Comparison of ENCODE assay signal across 20 cellular contexts in the genomic region with DNA sequence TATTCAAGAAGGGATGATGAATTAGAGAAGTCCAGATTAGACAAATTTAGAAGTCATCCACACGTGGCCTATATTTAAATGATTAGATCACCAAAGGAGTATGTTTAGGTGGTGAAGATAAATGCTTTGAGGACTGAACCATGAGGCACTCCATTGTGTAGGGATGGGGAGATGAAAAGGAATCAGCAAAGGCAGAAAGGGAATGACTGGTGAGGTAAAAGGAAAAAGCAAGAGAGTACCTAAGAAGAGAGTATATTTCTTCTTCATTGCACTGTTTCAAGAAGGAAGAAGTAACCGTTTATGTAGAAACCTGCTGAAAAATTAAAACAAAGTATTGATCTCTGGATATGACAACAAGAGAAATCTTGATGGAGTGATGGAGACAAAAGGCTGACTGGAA.
"Had no signal": no experiment of that assay in that cellular context is flagged by ENCODE, and none has a peak within 500 bp of the region (broad histone marks: within the 10 kb centered on the region; RNA-seq: fewer than 3 reads in every experiment).

No MANE protein-coding gene starts in this region.

- H3K9me3 Mint-ChIP-seq: activated CD4-positive, alpha-beta T cell treated with anti-CD3 and anti-CD28 coated beads, Interleukin-2, amount 10 ng/mL, durations not matched to agents 24 days and 14 days; activated naive CD4-positive, alpha-beta T cell treated with anti-CD3 and anti-CD28 coated beads, Interleukin-2, amount 50 U/mL, for 72 hours; neural crest cell had no signal

- H3K4me3 ChIP-seq: heart right ventricle, SJSA1, smooth muscle cell, upper lobe of left lung had no signal

- H3K27ac ChIP-seq: heart right ventricle, SJSA1, upper lobe of left lung had no signal

- H3K4me1 Mint-ChIP-seq: activated CD4-positive, alpha-beta T cell treated with anti-CD3 and anti-CD28 coated beads, Interleukin-2, amount 10 ng/mL, durations not matched to agents 24 days and 14 days; neural crest cell had no signal

- H3K36me3 ChIP-seq: SJSA1 had no signal

- H3K9me3 ChIP-seq: heart right ventricle, SJSA1, upper lobe of left lung had no signal

- DNase-seq: activated CD4-positive, alpha-beta T cell treated with anti-CD3 and anti-CD28 coated beads, Interleukin-2, amount 10 ng/mL, durations not matched to agents 24 days and 14 days; activated gamma-delta T cell; amygdala; effector CD4-positive, alpha-beta T cell; heart right ventricle; islet precursor cell; left cardiac atrium; mesenchymal stem cell; occipital lobe; posterior cingulate gyrus; stimulated activated CD4-positive, alpha-beta T cell treated with anti-CD3 and anti-CD28 coated beads, Interleukin-15, amount 100 ng/mL, for 24 hours; stimulated activated naive CD4-positive, alpha-beta T cell; T1000; upper lobe of left lung had no signal

- H3K4me1 ChIP-seq: heart right ventricle, SJSA1, upper lobe of left lung had no signal

- ATAC-seq: activated CD4-positive, CD25-positive, alpha-beta regulatory T cell treated with anti-CD3 and anti-CD28 coated beads, Interleukin-2, amount 50 U/mL, for 24 hours; activated naive CD4-positive, alpha-beta T cell treated with anti-CD3 and anti-CD28 coated beads, Interleukin-2, amount 50 U/mL, for 72 hours; heart right ventricle; left cardiac atrium; sciatic nerve had no signal

- H3K4me3 Mint-ChIP-seq: activated CD4-positive, alpha-beta T cell treated with anti-CD3 and anti-CD28 coated beads, Interleukin-2, amount 10 ng/mL, durations not matched to agents 24 days and 14 days; neural crest cell had no signal

- H3K27ac Mint-ChIP-seq: activated CD4-positive, alpha-beta T cell treated with anti-CD3 and anti-CD28 coated beads, Interleukin-2, amount 10 ng/mL, durations not matched to agents 24 days and 14 days had no signal

- H3K27me3 ChIP-seq: heart right ventricle, SJSA1, upper lobe of left lung had no signal

- H3K4me2 ChIP-seq: smooth muscle cell had no signal

- H3K27me3 Mint-ChIP-seq: activated CD4-positive, alpha-beta T cell treated with anti-CD3 and anti-CD28 coated beads, Interleukin-2, amount 10 ng/mL, durations not matched to agents 24 days and 14 days had no signal
